In genomic region chr2:231162036-231162345, GRCh38 we compare ENCODE assay signal across 9 cellular contexts. TPM values are rescaled to one million over a fixed set of nuclear protein-coding genes. Genes with fewer than 3 reads are reported as not detected.
DNase-seq lines count a peak whose midpoint lies in the region; ATAC-seq and TF ChIP-seq lines count a peak whose summit lies in the region.
"Had no signal": no experiment of that assay in that cellular context is flagged by ENCODE, and none has a peak within 500 bp of the region (broad histone marks: within the 10 kb centered on the region; RNA-seq: fewer than 3 reads in every experiment).

No MANE protein-coding gene starts in this region.

- H3K4me1 Mint-ChIP-seq in neural crest cell = peaks cover 7% of the 10 kb centered on the region

- no peaks in the 10 kb centered on the region for H3K9me3 Mint-ChIP-seq in neural crest cell

- H3K4me3 Mint-ChIP-seq in neural crest cell = no peak overlapping the region

- no peak for TF ChIP-seq CTCF in neural crest cell (conservative IDR thresholded peaks at IDR 0.05)

- ATAC-seq in GM18519 (IDR thresholded peaks at IDR 0.05; ENCODE audit: low FRiP score, unreplicated experiment) = no peak
- no peak for ATAC-seq in left lobe of liver

- H3K27me3 Mint-ChIP-seq in neural crest cell (ENCODE audit: low read depth) = no peaks in the 10 kb centered on the region

- DNase-seq in AG08396 (ENCODE audit: low spot score) = peak; percentile 51
- DNase-seq in MV-4-11 (lab: John Stamatoyannopoulos, UW) = peak; percentile 75
- DNase-seq in dermis blood vessel endothelial cell = peak; percentile 85
- no peak for DNase-seq in neural crest cell (ENCODE audit: low read depth, low spot score)
- DNase-seq in GOT3 (lab: John Stamatoyannopoulos, UW) = no peak
- DNase-seq in globus pallidus (ENCODE audit: low spot score) = no peak
- no peak for DNase-seq in left lobe of liver (ENCODE audit: low spot score)
- DNase-seq: central memory CD4-positive, alpha-beta T cell had no signal

- peaks cover 9% of the 10 kb centered on the region for H3K36me3 Mint-ChIP-seq in neural crest cell (ENCODE audit: low read depth)

- peak overlapping the region; percentile 78 for H3K27ac Mint-ChIP-seq in neural crest cell (ENCODE audit: unreplicated experiment)

RNA-seq across cellular contexts. Expression of gene ARMC9, which starts 36.4 kb away (rescaled TPM):
- total RNA-seq in dermis blood vessel endothelial cell (9.7 and 19.9 TPM in 2 replicates), neural crest cell (35.0 and 35.2 TPM in 2 replicates), left lobe of liver (1.9 TPM)

RNA-seq across cellular contexts. Expression of gene HTR2B, which starts 37.1 kb away (rescaled TPM):
- total RNA-seq in dermis blood vessel endothelial cell (4.4 and 4.8 TPM in 2 replicates), neural crest cell (not detected in 2 replicates), left lobe of liver (0.35 TPM)

Comparison
In these comparisons a context has a peak if more than half of its experiments do, and no peak if none do; other contexts are left out.
1. DNase-seq: peak in AG08396 (single experiment), MV-4-11 (single experiment) and dermis blood vessel endothelial cell (single experiment); none in neural crest cell (single experiment), GOT3 (single experiment), globus pallidus (single experiment) and left lobe of liver (single experiment).